In genomic region chr2:172617115-172617514, GRCh38 we compare ENCODE assay signal across 37 cellular contexts.
"Had no signal": no experiment of that assay in that cellular context is flagged by ENCODE, and none has a peak within 500 bp of the region (broad histone marks: within the 10 kb centered on the region; RNA-seq: fewer than 3 reads in every experiment).

No MANE protein-coding gene starts in this region.

- H3K27me3 Mint-ChIP-seq: activated naive CD4-positive, alpha-beta T cell treated with anti-CD3 and anti-CD28 coated beads, Interleukin-2, amount 10 ng/mL, durations not matched to agents 7 days and 5 days; activated naive CD4-positive, alpha-beta T cell treated with anti-CD3 and anti-CD28 coated beads, Interleukin-2, amount 50 U/mL, for 24 hours; activated naive CD8-positive, alpha-beta T cell; activated naive CD8-positive, alpha-beta T cell treated with anti-CD3 and anti-CD28 coated beads for 36 hours; activated naive CD8-positive, alpha-beta T cell treated with anti-CD3 and anti-CD28 coated beads, Interleukin-2, amount 10 ng/mL, durations not matched to agents 7 days and 5 days; activated naive CD8-positive, alpha-beta T cell treated with anti-CD3 and anti-CD28 coated beads, Interleukin-2, amount 50 U/mL, for 24 hours; activated T-cell treated with anti-CD3 and anti-CD28 coated beads, Interleukin-2, amount 50 U/mL, for 24 hours; activated T-helper 17 cell treated with anti-CD3 and anti-CD28 coated beads, Interleukin-2, amount 50 U/mL, for 72 hours; central memory CD8-positive, alpha-beta T cell had no signal

- H3K36me3 ChIP-seq: adrenal gland, ascending aorta, brain microvascular endothelial cell, breast epithelium had no signal

- H3K27me3 ChIP-seq: adrenal gland, ascending aorta, body of pancreas, brain microvascular endothelial cell, breast epithelium had no signal

- H3K4me3 Mint-ChIP-seq: activated naive CD4-positive, alpha-beta T cell treated with anti-CD3 and anti-CD28 coated beads for 36 hours; activated naive CD4-positive, alpha-beta T cell treated with anti-CD3 and anti-CD28 coated beads, Interleukin-2, amount 10 ng/mL, durations not matched to agents 7 days and 5 days; activated naive CD4-positive, alpha-beta T cell treated with anti-CD3 and anti-CD28 coated beads, Interleukin-2, amount 50 U/mL, for 24 hours; activated naive CD8-positive, alpha-beta T cell; activated naive CD8-positive, alpha-beta T cell treated with anti-CD3 and anti-CD28 coated beads for 36 hours; activated naive CD8-positive, alpha-beta T cell treated with anti-CD3 and anti-CD28 coated beads, Interleukin-2, amount 10 ng/mL, durations not matched to agents 7 days and 5 days; activated naive CD8-positive, alpha-beta T cell treated with anti-CD3 and anti-CD28 coated beads, Interleukin-2, amount 50 U/mL, for 24 hours; activated T-cell treated with anti-CD3 and anti-CD28 coated beads, Interleukin-2, amount 50 U/mL, for 24 hours; activated T-cell treated with anti-CD3 and anti-CD28 coated beads, Interleukin-2, amount 50 U/mL, for 4 hours; activated T-cell treated with anti-CD3 and anti-CD28 coated beads, Interleukin-2, amount 50 U/mL, for 72 hours; activated T-helper 1 cell treated with anti-CD3 and anti-CD28 coated beads, Interleukin-12 subunit alpha, Interleukin-12 subunit beta, Interleukin-2, Interleukin-4 antibody, amounts not matched to agents 30 ng/mL and 10 ng/mL and 1 ng/mL, durations not matched to agents 14 hours and 24 hours and 36 hours; activated T-helper 17 cell treated with anti-CD3 and anti-CD28 coated beads, Interleukin-2, amount 50 U/mL, for 72 hours; brain; central memory CD8-positive, alpha-beta T cell had no signal

- H3K4me1 Mint-ChIP-seq: activated naive CD4-positive, alpha-beta T cell treated with anti-CD3 and anti-CD28 coated beads, Interleukin-2, amount 10 ng/mL, durations not matched to agents 7 days and 5 days; activated naive CD8-positive, alpha-beta T cell treated with anti-CD3 and anti-CD28 coated beads, Interleukin-2, amount 10 ng/mL, durations not matched to agents 7 days and 5 days; activated naive CD8-positive, alpha-beta T cell treated with anti-CD3 and anti-CD28 coated beads, Interleukin-2, amount 50 U/mL, for 24 hours; activated T-helper 17 cell treated with anti-CD3 and anti-CD28 coated beads, Interleukin-2, amount 50 U/mL, for 72 hours; central memory CD8-positive, alpha-beta T cell had no signal

- H3K27ac Mint-ChIP-seq: activated naive CD4-positive, alpha-beta T cell treated with anti-CD3 and anti-CD28 coated beads for 36 hours; activated naive CD4-positive, alpha-beta T cell treated with anti-CD3 and anti-CD28 coated beads, Interleukin-2, amount 10 ng/mL, durations not matched to agents 7 days and 5 days; activated naive CD4-positive, alpha-beta T cell treated with anti-CD3 and anti-CD28 coated beads, Interleukin-2, amount 50 U/mL, for 24 hours; activated naive CD4-positive, alpha-beta T cell treated with anti-CD3 and anti-CD28 coated beads, Interleukin-2, amount 50 U/mL, for 72 hours; activated naive CD8-positive, alpha-beta T cell; activated naive CD8-positive, alpha-beta T cell treated with anti-CD3 and anti-CD28 coated beads for 36 hours; activated naive CD8-positive, alpha-beta T cell treated with anti-CD3 and anti-CD28 coated beads, Interleukin-2, amount 10 ng/mL, durations not matched to agents 7 days and 5 days; activated naive CD8-positive, alpha-beta T cell treated with anti-CD3 and anti-CD28 coated beads, Interleukin-2, amount 50 U/mL, for 24 hours; activated T-cell treated with anti-CD3 and anti-CD28 coated beads, Interleukin-2, amount 50 U/mL, for 24 hours; activated T-cell treated with anti-CD3 and anti-CD28 coated beads, Interleukin-2, amount 50 U/mL, for 72 hours; activated T-helper 1 cell treated with anti-CD3 and anti-CD28 coated beads, Interleukin-12 subunit alpha, Interleukin-12 subunit beta, Interleukin-2, Interleukin-4 antibody, amounts not matched to agents 30 ng/mL and 10 ng/mL and 1 ng/mL, durations not matched to agents 14 hours and 24 hours and 36 hours; activated T-helper 17 cell treated with anti-CD3 and anti-CD28 coated beads, Interleukin-2, amount 50 U/mL, for 72 hours; activated T-helper 2 cell treated with anti-CD3 and anti-CD28 coated beads, Interferon-gamma antibody, Interleukin-2, Interleukin-4, amounts not matched to agents 10 μg/mL and 5 μg/mL and 100 μg/mL, durations not matched to agents 14 hours and 24 hours and 36 hours had no signal

- H3K9me3 ChIP-seq: adrenal gland, ascending aorta, body of pancreas, breast epithelium had no signal

- H3K9me3 Mint-ChIP-seq: activated naive CD4-positive, alpha-beta T cell treated with anti-CD3 and anti-CD28 coated beads for 36 hours; activated naive CD4-positive, alpha-beta T cell treated with anti-CD3 and anti-CD28 coated beads, Interleukin-2, amount 10 ng/mL, durations not matched to agents 7 days and 5 days; activated naive CD4-positive, alpha-beta T cell treated with anti-CD3 and anti-CD28 coated beads, Interleukin-2, amount 50 U/mL, for 24 hours; activated naive CD4-positive, alpha-beta T cell treated with anti-CD3 and anti-CD28 coated beads, Interleukin-2, amount 50 U/mL, for 72 hours; activated naive CD8-positive, alpha-beta T cell treated with anti-CD3 and anti-CD28 coated beads for 36 hours; activated naive CD8-positive, alpha-beta T cell treated with anti-CD3 and anti-CD28 coated beads, Interleukin-2, amount 10 ng/mL, durations not matched to agents 7 days and 5 days; activated naive CD8-positive, alpha-beta T cell treated with anti-CD3 and anti-CD28 coated beads, Interleukin-2, amount 50 U/mL, for 24 hours; activated T-cell treated with anti-CD3 and anti-CD28 coated beads, Interleukin-2, amount 50 U/mL, for 24 hours; activated T-cell treated with anti-CD3 and anti-CD28 coated beads, Interleukin-2, amount 50 U/mL, for 4 hours; activated T-cell treated with anti-CD3 and anti-CD28 coated beads, Interleukin-2, amount 50 U/mL, for 72 hours; activated T-helper 1 cell treated with anti-CD3 and anti-CD28 coated beads, Interleukin-12 subunit alpha, Interleukin-12 subunit beta, Interleukin-2, Interleukin-4 antibody, amounts not matched to agents 30 ng/mL and 10 ng/mL and 1 ng/mL, durations not matched to agents 14 hours and 24 hours and 36 hours; activated T-helper 17 cell treated with anti-CD3 and anti-CD28 coated beads, Interleukin-2, amount 50 U/mL, for 72 hours; activated T-helper 2 cell treated with anti-CD3 and anti-CD28 coated beads, Interferon-gamma antibody, Interleukin-2, Interleukin-4, amounts not matched to agents 10 μg/mL and 5 μg/mL and 100 μg/mL, durations not matched to agents 14 hours and 24 hours and 36 hours; central memory CD8-positive, alpha-beta T cell had no signal

- ATAC-seq: activated naive CD4-positive, alpha-beta T cell treated with anti-CD3 and anti-CD28 coated beads, Interleukin-2, amount 50 U/mL, for 72 hours; activated naive CD8-positive, alpha-beta T cell treated with anti-CD3 and anti-CD28 coated beads, Interleukin-2, amount 50 U/mL, for 24 hours; activated T-cell treated with anti-CD3 and anti-CD28 coated beads, Interleukin-2, amount 50 U/mL, for 4 hours; activated T-cell treated with anti-CD3 and anti-CD28 coated beads, Interleukin-2, amount 50 U/mL, for 72 hours; activated T-helper 17 cell treated with anti-CD3 and anti-CD28 coated beads, Interleukin-2, amount 50 U/mL, for 72 hours; body of pancreas had no signal

- H3K4me3 ChIP-seq: adrenal gland, ascending aorta, body of pancreas, breast epithelium had no signal

- H3K4me1 ChIP-seq: adrenal gland, ascending aorta, body of pancreas, breast epithelium had no signal

- DNase-seq: activated effector memory CD4-positive, alpha-beta T cell treated with anti-CD3 and anti-CD28 coated beads, Interleukin-2, amount 50 U/mL, for 16 hours; activated effector memory CD4-positive, alpha-beta T cell treated with Interleukin-2 at 50 U/mL for 16 hours; activated gamma-delta T cell; activated gamma-delta T cell treated with Interleukin-2 at 50 U/mL for 16 hours; activated naive CD4-positive, alpha-beta T cell; activated naive CD4-positive, alpha-beta T cell treated with anti-CD3 and anti-CD28 coated beads for 36 hours; activated naive CD4-positive, alpha-beta T cell treated with anti-CD3 and anti-CD28 coated beads, Interleukin-2, amount 10 ng/mL, durations not matched to agents 7 days and 5 days; activated naive CD4-positive, alpha-beta T cell treated with anti-CD3 and anti-CD28 coated beads, Interleukin-2, amount 50 U/mL, for 16 hours; activated naive CD4-positive, alpha-beta T cell treated with Interleukin-2 at 50 U/mL for 16 hours; activated naive CD8-positive, alpha-beta T cell treated with anti-CD3 and anti-CD28 coated beads for 36 hours; activated naive CD8-positive, alpha-beta T cell treated with anti-CD3 and anti-CD28 coated beads, Interleukin-2, amount 10 ng/mL, durations not matched to agents 7 days and 5 days; activated naive CD8-positive, alpha-beta T cell treated with anti-CD3 and anti-CD28 coated beads, Interleukin-2, amount 50 U/mL, for 24 hours; activated T-cell treated with anti-CD3 and anti-CD28 coated beads, Interleukin-2, amount 50 U/mL, for 1 hour; activated T-cell treated with anti-CD3 and anti-CD28 coated beads, Interleukin-2, amount 50 U/mL, for 24 hours; activated T-cell treated with anti-CD3 and anti-CD28 coated beads, Interleukin-2, amount 50 U/mL, for 4 hours; activated T-cell treated with anti-CD3 and anti-CD28 coated beads, Interleukin-2, amount 50 U/mL, for 48 hours; activated T-cell treated with anti-CD3 and anti-CD28 coated beads, Interleukin-2, amount 50 U/mL, for 72 hours; adrenal gland; amniotic stem cell; amygdala; anterior cingulate cortex; aorta; body of pancreas; brain microvascular endothelial cell; caudate nucleus; central memory CD4-positive, alpha-beta T cell; cerebellar nuclear complex had no signal

- H3K27ac ChIP-seq: adrenal gland, ascending aorta, body of pancreas, brain microvascular endothelial cell, breast epithelium had no signal
